In genomic region chr10:46441837-46442278, GRCh38 we compare ENCODE assay signal across 14 cellular contexts. TPM values are rescaled to one million over a fixed set of nuclear protein-coding genes. Genes with fewer than 3 reads are reported as not detected.
DNase-seq lines count a peak whose midpoint lies in the region; ATAC-seq, FAIRE-seq and TF ChIP-seq lines count a peak whose summit lies in the region.
"Not testable (repeated sequence)": the region's sequence is repeated elsewhere in the genome, so short reads cannot be mapped to it uniquely, and the experiment has no call there.
"Had no signal": no experiment of that assay in that cellular context is flagged by ENCODE, and none has a peak within 500 bp of the region (broad histone marks: within the 10 kb centered on the region; RNA-seq: fewer than 3 reads in every experiment).

No MANE protein-coding gene starts in this region.

- not testable (repeated sequence) for TF ChIP-seq POLR2A in IMR-90 (IDR thresholded peaks at IDR 0.05; ENCODE audit: low read depth, low read length)

- H2AFZ ChIP-seq in IMR-90 (replicated peaks; ENCODE audit: low read length, poor library complexity), result not testable (repeated sequence)

- TF ChIP-seq RAD21 in IMR-90 (IDR thresholded peaks at IDR 0.05; ENCODE audit: low read length), result not testable (repeated sequence)

- H4K20me1 ChIP-seq in IMR-90 (ENCODE audit: insufficient read depth, low read length), result not testable (repeated sequence)

- not testable (repeated sequence) for H3K27me3 Mint-ChIP-seq in Caco-2 (ENCODE audit: insufficient read depth, unreplicated experiment); MCF 10A (ENCODE audit: insufficient read depth, unreplicated experiment)

- H3K14ac ChIP-seq in IMR-90 (replicated peaks; ENCODE audit: low read depth, low read length), result not testable (repeated sequence)

- not testable (repeated sequence) for H3K9me1 ChIP-seq in IMR-90 (ENCODE audit: insufficient read depth, low read length)

- not testable (repeated sequence) for H2AK9ac ChIP-seq in IMR-90 (replicated peaks; ENCODE audit: low read depth, low read length, poor library complexity)

- WGBS in IMR-90 (ENCODE audit: extremely low coverage in 2 of 2, insufficient read length in 1 of 2), 2 experiments, result 50% methylated on average over 1 of the region's 7 CpGs; no CpG with 5 or more reads in 1 of the 2 experiments
- 13 to 61% (median 42%) methylated on average over 2 to 5 of the region's 7 CpGs for WGBS in small intestine, 3 donors

- not testable (repeated sequence) for H3K36me3 Mint-ChIP-seq in Caco-2 (ENCODE audit: insufficient read depth, unreplicated experiment); MCF 10A (ENCODE audit: insufficient read depth, unreplicated experiment)

- not testable (repeated sequence) for H3K79me1 ChIP-seq in IMR-90 (ENCODE audit: low read depth in 1 of 2, low read length in 2 of 2)

- peak overlapping the region; percentile 19 for H2BK5ac ChIP-seq in IMR-90 (ENCODE audit: low read depth, low read length, poor library complexity, severe bottlenecking)

- H3K4me1 Mint-ChIP-seq in Caco-2 (ENCODE audit: low read depth, unreplicated experiment); MCF 10A (ENCODE audit: insufficient read depth, unreplicated experiment): not testable (repeated sequence)

- not testable (repeated sequence) for H4K91ac ChIP-seq in IMR-90 (ENCODE audit: insufficient read depth, low read depth, low read length)

- in situ Hi-C loops in IMR-90 (cut with MboI; ENCODE audit: low sequenced_read_pairs), result not testable (repeated sequence)

- peak in 1 of 2 experiments; percentile 1 for TF ChIP-seq CTCF in Caco-2 (IDR thresholded peaks at IDR 0.05; ENCODE audit: insufficient read depth in 1 of 2, low read depth in 1 of 2, low read length in 1 of 2, severe bottlenecking in 1 of 2, unreplicated experiment in 1 of 2)
- not testable (repeated sequence) for TF ChIP-seq CTCF in IMR-90 (conservative IDR thresholded peaks at IDR 0.05; ENCODE audit: low read depth, low read length); RWPE1 (conservative IDR thresholded peaks at IDR 0.05; ENCODE audit: low read depth); MCF 10A (IDR thresholded peaks at IDR 0.05; ENCODE audit: unreplicated experiment); mucosa of descending colon (IDR thresholded peaks at IDR 0.05)

- not testable (repeated sequence) for H4K8ac ChIP-seq in IMR-90 (ENCODE audit: low read depth in 2 of 2, low read length in 2 of 2)

- not testable (repeated sequence) for H3K56ac ChIP-seq in IMR-90 (ENCODE audit: extremely low read depth, insufficient read depth, low read length)

- CTCF ChIA-PET in Caco-2 (lab: Charles Lee); IMR-90 (lab: Yijun Ruan, JAX); RWPE1 (lab: Yijun Ruan, JAX); MCF 10A (lab: Yijun Ruan, JAX): not testable (repeated sequence)

- H3K9ac ChIP-seq in IMR-90 (ENCODE audit: low read depth, low read length), result not testable (repeated sequence)

- not testable (repeated sequence) for H3K27me3 ChIP-seq in Caco-2 (replicated peaks; ENCODE audit: control insufficient read depth, insufficient read depth, low read length); IMR-90 (ENCODE audit: control insufficient read depth, insufficient read depth, low read length); small intestine (ENCODE audit: control insufficient read depth in 2 of 2, insufficient read depth in 2 of 2, low read length in 2 of 2)

- intact Hi-C loops in Caco-2 (cut with micrococcal nuclease; ENCODE audit: unreplicated experiment); IMR-90 (cut with micrococcal nuclease); MCF 10A (cut with micrococcal nuclease); Right ventricle myocardium superior (cut with DNase I); mucosa of descending colon (cut with DNase I, micrococcal nuclease): not testable (repeated sequence)

- H2AK5ac ChIP-seq in IMR-90 (ENCODE audit: low read depth, low read length), result not testable (repeated sequence)

- not testable (repeated sequence) for H3K18ac ChIP-seq in IMR-90 (ENCODE audit: low read depth, low read length)

- BruUV-seq in Caco-2 (replicated peaks; lab: Mats Ljungman, UMichigan); IMR-90 (replicated peaks; lab: Mats Ljungman, UMichigan); MCF 10A (replicated peaks; lab: Mats Ljungman, UMichigan): not testable (repeated sequence)

- not testable (repeated sequence) for H3K9me3 ChIP-seq in Caco-2; IMR-90 (ENCODE audit: control insufficient read depth, insufficient read depth, low read length); mucosa of descending colon; small intestine (ENCODE audit: control insufficient read depth, low read depth)

- not testable (repeated sequence) for H2BK120ac ChIP-seq in IMR-90 (ENCODE audit: low read depth, low read length)

- H3K36me3 ChIP-seq in Caco-2 (ENCODE audit: control insufficient read depth, insufficient read depth, low read length); IMR-90 (ENCODE audit: control insufficient read depth, insufficient read depth, low read length); mucosa of descending colon (ENCODE audit: low read depth); small intestine (ENCODE audit: control insufficient read depth in 2 of 2, insufficient read depth in 2 of 2, low read length in 2 of 2): not testable (repeated sequence)

- H3K9me3 Mint-ChIP-seq in Caco-2 (ENCODE audit: unreplicated experiment); MCF 10A (ENCODE audit: unreplicated experiment): not testable (repeated sequence)

- ATAC-seq in IMR-90 (ENCODE audit: low read depth) (peak; percentile 61), Right ventricle myocardium superior (ENCODE audit: poor library complexity) (peak; percentile 90), mucosa of descending colon (peak; percentile 80)

- dilution Hi-C loops in IMR-90 (cut with HindIII; ENCODE audit: low sequenced_read_pairs, unreplicated experiment), result not testable (repeated sequence)

- not testable (repeated sequence) for H3K4me3 ChIP-seq in Caco-2 (ENCODE audit: low read depth, low read length); IMR-90 (ENCODE audit: insufficient read depth, low read depth, low read length); mucosa of descending colon; small intestine (ENCODE audit: low read depth in 1 of 2, low read length in 2 of 2)

- H3K4ac ChIP-seq in IMR-90 (ENCODE audit: low read depth, low read length), result not testable (repeated sequence)

- H3K27ac Mint-ChIP-seq in Caco-2 (ENCODE audit: unreplicated experiment), result peak overlapping the region; percentile 75
- H3K27ac Mint-ChIP-seq in MCF 10A (ENCODE audit: low read depth, unreplicated experiment), result not testable (repeated sequence)

- not testable (repeated sequence) for H3K23ac ChIP-seq in IMR-90 (ENCODE audit: low read depth, low read length)

- H2BK20ac ChIP-seq in IMR-90 (ENCODE audit: low read depth, low read length), result not testable (repeated sequence)

- not testable (repeated sequence) for H3K27ac ChIP-seq in IMR-90 (ENCODE audit: insufficient read depth, low read length); RWPE1; small intestine (ENCODE audit: low read depth in 1 of 2, low read length in 1 of 2)

- H4K5ac ChIP-seq in IMR-90 (ENCODE audit: low read depth, low read length), result not testable (repeated sequence)

- not testable (repeated sequence) for H3K4me3 Mint-ChIP-seq in Caco-2 (ENCODE audit: unreplicated experiment); MCF 10A (ENCODE audit: unreplicated experiment)

- not testable (repeated sequence) for H3K4me2 ChIP-seq in IMR-90 (ENCODE audit: low read depth, low read length)

- FAIRE-seq in small intestine (lab: Jason Lieb, UNC), result not testable (repeated sequence)

- H3K4me1 ChIP-seq in Caco-2; IMR-90 (ENCODE audit: control insufficient read depth, insufficient read depth, low read length); mucosa of descending colon (ENCODE audit: low read depth); small intestine (ENCODE audit: control insufficient read depth in 2 of 2, insufficient read depth in 1 of 2, low read depth in 1 of 2, low read length in 1 of 2): not testable (repeated sequence)

- peak; percentile 73 for DNase-seq in Caco-2
- peak; percentile 52 for DNase-seq in IMR-90
- DNase-seq in RWPE1 (ENCODE audit: low spot score), result peak; percentile 52
- peak; percentile 23 for DNase-seq in MCF 10A (ENCODE audit: unreplicated experiment)
- DNase-seq in Right ventricle myocardium superior, result peak; percentile 44
- peak; percentile 1 for DNase-seq in iris pigment epithelial cell (ENCODE audit: low read depth)
- not testable (repeated sequence) for DNase-seq in mucosa of descending colon
- DNase-seq in small intestine, result peak; percentile 82

- not testable (repeated sequence) for H2BK15ac ChIP-seq in IMR-90 (ENCODE audit: low read depth, low read length)

- POLR2A ChIA-PET in Caco-2 (lab: Charles Lee); IMR-90 (lab: Charles Lee; ENCODE audit: unreplicated experiment); RWPE1 (lab: Yijun Ruan, JAX; ENCODE audit: low non-redundant PET); MCF 10A (lab: Yijun Ruan, JAX): not testable (repeated sequence)

TF ChIP-seq in IMR-90, 13 proteins besides CTCF, POLR2A, EP300 and RAD21:
- TF ChIP-seq BHLHE40 (IDR thresholded peaks at IDR 0.05; ENCODE audit: low read depth, low read length), result peak; percentile 42; the same call in 1 of the 2 replicates

RNA-seq across cellular contexts. Expression of gene NPY4R, which starts 23.9 kb away (rescaled TPM):
- total RNA-seq in Caco-2 (2022) (0.23 and 0.56 TPM in 2 replicates), IMR-90 (2012; rRNA removed) (0.83 and 1.1 TPM in 2 replicates), MCF 10A (2022) (not detected in 2 replicates), Right ventricle myocardium superior (not detected), mucosa of descending colon (10 to 100 TPM; 11.2 to 25.3 (median 18.9) TPM)
- polyA plus RNA-seq in IMR-90 (2012; rRNA removed) (0.56 and 0.57 TPM in 2 replicates), small intestine (under 1 TPM in 1 of 3 donors, not detected in 2; 0.73 TPM)
- 0.30 and 0.44 TPM in 2 replicates for polyA plus RNA-seq in IMR-90 (2012; cell fraction: cytosol; rRNA removed)
- 0.14 and 0.23 TPM in 2 replicates for polyA plus RNA-seq in IMR-90 (2012; cell fraction: nucleus; rRNA removed; ENCODE audit: low replicate concordance)
- total RNA-seq: activated T-helper 1 cell treated with anti-CD3 and anti-CD28 coated beads, Interleukin-12 subunit alpha, Interleukin-12 subunit beta, Interleukin-2, Interleukin-4 antibody, amounts not matched to agents 30 ng/mL and 10 ng/mL and 1 ng/mL, durations not matched to agents 14 hours and 24 hours and 36 hours; CD4-positive, alpha-beta T cell; LHCN-M2; naive thymus-derived CD4-positive, alpha-beta T cell; osteocyte; right lobe of liver had no signal
- polyA plus RNA-seq: naive thymus-derived CD4-positive, alpha-beta T cell had no signal
